ENCODE assay signal across 1 cellular context in genomic region chr19:3668331-3669133, GRCh38.
TF ChIP-seq lines count a peak whose summit lies in the region.

No MANE protein-coding gene starts in this region.

TF ChIP-seq in HepG2, 621 proteins besides CTCF, POLR2A, EP300 and RAD21 (continued from another document and continues in another):
- TF ChIP-seq ZBTB40 (IDR thresholded peaks at IDR 0.05) (no peak), ZBTB40 (CRISPR knock-in tag; IDR thresholded peaks at IDR 0.05) (peak; percentile 78; the same call in 1 of the 2 replicates), SP2 (CRISPR knock-in tag; IDR thresholded peaks at IDR 0.05) (no peak), ZNF430 (CRISPR knock-in tag; IDR thresholded peaks at IDR 0.05) (peak; percentile 45; the same call in 1 of the 2 replicates), HIVEP1 (CRISPR knock-in tag; IDR thresholded peaks at IDR 0.05) (peak; percentile 78), ARID2 (CRISPR knock-in tag; IDR thresholded peaks at IDR 0.05; ENCODE audit: borderline replicate concordance) (no peak), ZMYM2 (CRISPR knock-in tag; IDR thresholded peaks at IDR 0.05) (peak; percentile 27; the same call in 1 of the 2 replicates), HDAC1 (CRISPR knock-in tag; IDR thresholded peaks at IDR 0.05) (peak; percentile 65; the same call in 1 of the 2 replicates), ZNF510 (CRISPR knock-in tag; IDR thresholded peaks at IDR 0.05; ENCODE audit: low read depth) (no peak), ZFP36L1 (CRISPR knock-in tag; IDR thresholded peaks at IDR 0.05) (0 out of 2 replicates have a peak, but pooled peaks have one; percentile 43), PBX2 (CRISPR knock-in tag; IDR thresholded peaks at IDR 0.05) (no peak), ZNF772 (CRISPR knock-in tag; IDR thresholded peaks at IDR 0.05) (0 out of 2 replicates have a peak, but pooled peaks have one; percentile 31), BORCS8-MEF2B (CRISPR knock-in tag; IDR thresholded peaks at IDR 0.05) (peak; percentile 73), ZBTB20 (CRISPR knock-in tag; IDR thresholded peaks at IDR 0.05; ENCODE audit: borderline replicate concordance, low read depth) (peak; percentile 61; the same call in 1 of the 2 replicates), SRSF1 (optimal IDR thresholded peaks at IDR 0.05; ENCODE audit: low read depth, low read length) (peak; percentile 55), ZNF30 (CRISPR knock-in tag; IDR thresholded peaks at IDR 0.05) (0 out of 2 replicates have a peak, but pooled peaks have one; percentile 26), ZNF773 (CRISPR knock-in tag; IDR thresholded peaks at IDR 0.05; ENCODE audit: borderline replicate concordance) (no peak), TFDP2 (CRISPR knock-in tag; IDR thresholded peaks at IDR 0.05) (peak; percentile 72), HNF4A (CRISPR knock-in tag; IDR thresholded peaks at IDR 0.05) (peak; percentile 67; the same call in 1 of the 2 replicates), TAF1 (CRISPR knock-in tag; IDR thresholded peaks at IDR 0.05) (no peak), MTF2 (CRISPR knock-in tag; IDR thresholded peaks at IDR 0.05; ENCODE audit: borderline replicate concordance) (no peak), TOPORS (CRISPR knock-in tag; IDR thresholded peaks at IDR 0.05) (0 out of 2 replicates have a peak, but pooled peaks have one; percentile 49), PCBP1 (IDR thresholded peaks at IDR 0.05; ENCODE audit: borderline replicate concordance, low read depth, low read length) (no peak), FOXP4 (CRISPR knock-in tag; IDR thresholded peaks at IDR 0.05) (no peak), RXRB (CRISPR knock-in tag; IDR thresholded peaks at IDR 0.05; ENCODE audit: borderline replicate concordance) (0 out of 2 replicates have a peak, but pooled peaks have one; percentile 9), MTERF4 (CRISPR knock-in tag; IDR thresholded peaks at IDR 0.05) (peak; percentile 81; the same call in 1 of the 2 replicates), SOX5 (CRISPR knock-in tag; IDR thresholded peaks at IDR 0.05; ENCODE audit: borderline replicate concordance) (no peak), NCOA1 (CRISPR knock-in tag; IDR thresholded peaks at IDR 0.05) (no peak), HES4 (CRISPR knock-in tag; IDR thresholded peaks at IDR 0.05; ENCODE audit: borderline replicate concordance) (peak; percentile 87; the same call in 1 of the 2 replicates), ZNF891 (CRISPR knock-in tag; IDR thresholded peaks at IDR 0.05) (0 out of 2 replicates have a peak, but pooled peaks have one; percentile 44), ZNF503 (CRISPR knock-in tag; IDR thresholded peaks at IDR 0.05) (no peak), MIER2 (CRISPR knock-in tag; IDR thresholded peaks at IDR 0.05) (no peak)
